In genomic region chr14:77714926-77715325, GRCh38 we compare ENCODE assay signal across 21 cellular contexts. TPM values are rescaled to one million over a fixed set of nuclear protein-coding genes. Genes with fewer than 3 reads are reported as not detected.
DNase-seq lines count a peak whose midpoint lies in the region; ATAC-seq lines count a peak whose summit lies in the region.
"Had no signal": no experiment of that assay in that cellular context is flagged by ENCODE, and none has a peak within 500 bp of the region (broad histone marks: within the 10 kb centered on the region; RNA-seq: fewer than 3 reads in every experiment).

No MANE protein-coding gene starts in this region.

- H3K36me3 Mint-ChIP-seq in CD4-positive, CD25-positive, alpha-beta regulatory T cell, result peaks cover 35% of the 10 kb centered on the region
- peaks cover 81% of the 10 kb centered on the region for H3K36me3 Mint-ChIP-seq in effector memory CD8-positive, alpha-beta T cell (ENCODE audit: insufficient read depth)

- no peaks in the 10 kb centered on the region for H3K9me3 ChIP-seq in CD4-positive, CD25-positive, alpha-beta regulatory T cell (ENCODE audit: control insufficient read depth in 2 of 2, low read length in 2 of 2)
- H3K9me3 ChIP-seq: esophagus muscularis mucosa, gastroesophageal sphincter, MG63, vagina had no signal

- no peak overlapping the region for H3K4me3 Mint-ChIP-seq in CD4-positive, CD25-positive, alpha-beta regulatory T cell
- H3K4me3 Mint-ChIP-seq in effector memory CD8-positive, alpha-beta T cell, result no peak overlapping the region
- H3K4me3 Mint-ChIP-seq: natural killer cell treated with Interleukin-12 subunit alpha and Interleukin-12 subunit beta and Interleukin-15 and Interleukin-18, amount 100 ng/mL, for 72 hours; T-helper 2 cell treated with Interferon-gamma antibody and Interleukin-4, amounts not matched to agents 5 μg/mL and 100 μg/mL, for 36 hours had no signal

- H3K27ac Mint-ChIP-seq in CD4-positive, CD25-positive, alpha-beta regulatory T cell, result peak overlapping the region in 2 of 3 donors; percentile 6 to 12
- peak overlapping the region; percentile 71 to 79 for H3K27ac Mint-ChIP-seq in effector memory CD8-positive, alpha-beta T cell
- H3K27ac Mint-ChIP-seq: natural killer cell treated with Interleukin-12 subunit alpha and Interleukin-12 subunit beta and Interleukin-15 and Interleukin-18, amount 100 ng/mL, for 72 hours; T-helper 2 cell treated with Interferon-gamma antibody and Interleukin-4, amounts not matched to agents 5 μg/mL and 100 μg/mL, for 36 hours had no signal

- no peaks in the 10 kb centered on the region for H3K27me3 Mint-ChIP-seq in CD4-positive, CD25-positive, alpha-beta regulatory T cell
- H3K27me3 Mint-ChIP-seq in effector memory CD8-positive, alpha-beta T cell, result no peaks in the 10 kb centered on the region
- H3K27me3 Mint-ChIP-seq: natural killer cell treated with Interleukin-12 subunit alpha and Interleukin-12 subunit beta and Interleukin-15 and Interleukin-18, amount 100 ng/mL, for 72 hours had no signal

- H3K4me1 Mint-ChIP-seq in CD4-positive, CD25-positive, alpha-beta regulatory T cell, result peaks cover 7 to 22% (median 16%) of the 10 kb centered on the region in 4 donors
- H3K4me1 Mint-ChIP-seq in effector memory CD8-positive, alpha-beta T cell (ENCODE audit: low read depth in 2 of 2), result peaks cover 2 to 10% of the 10 kb centered on the region in 2 donors

- no peaks in the 10 kb centered on the region for H3K9me3 Mint-ChIP-seq in CD4-positive, CD25-positive, alpha-beta regulatory T cell
- H3K9me3 Mint-ChIP-seq in effector memory CD8-positive, alpha-beta T cell, result no peaks in the 10 kb centered on the region
- H3K9me3 Mint-ChIP-seq: natural killer cell treated with Interleukin-12 subunit alpha and Interleukin-12 subunit beta and Interleukin-15 and Interleukin-18, amount 100 ng/mL, for 72 hours; T-helper 2 cell treated with Interferon-gamma antibody and Interleukin-4, amounts not matched to agents 5 μg/mL and 100 μg/mL, for 36 hours had no signal

- no peaks in the 10 kb centered on the region for H3K27me3 ChIP-seq in CD4-positive, CD25-positive, alpha-beta regulatory T cell (ENCODE audit: control insufficient read depth, insufficient read depth, low read length)
- H3K27me3 ChIP-seq: esophagus muscularis mucosa, gastroesophageal sphincter, MG63, vagina had no signal

- no peak overlapping the region for H3K4me3 ChIP-seq in CD4-positive, CD25-positive, alpha-beta regulatory T cell (ENCODE audit: low read depth, low read length)
- H3K4me3 ChIP-seq: esophagus muscularis mucosa, gastroesophageal sphincter, MG63, PC-9, vagina had no signal

- peaks cover 88% of the 10 kb centered on the region for H3K36me3 ChIP-seq in CD4-positive, CD25-positive, alpha-beta regulatory T cell (ENCODE audit: control insufficient read depth, insufficient read depth, low read length)

- peaks cover 2% of the 10 kb centered on the region for H3K4me1 ChIP-seq in CD4-positive, CD25-positive, alpha-beta regulatory T cell (ENCODE audit: control insufficient read depth, insufficient read depth, low read length, poor library complexity, severe bottlenecking)
- H3K4me1 ChIP-seq: parathyroid adenoma had no signal

- H3K27ac ChIP-seq in CD4-positive, CD25-positive, alpha-beta regulatory T cell (ENCODE audit: insufficient read depth, low read length, poor library complexity, severe bottlenecking), result no peak overlapping the region
- no peak overlapping the region for H3K27ac ChIP-seq in substantia nigra (ENCODE audit: low read depth, low read length, poor library complexity, severe bottlenecking)
- H3K27ac ChIP-seq: esophagus muscularis mucosa, gastroesophageal sphincter, parathyroid adenoma, PC-9, vagina had no signal

- ATAC-seq in activated CD4-positive, CD25-positive, alpha-beta regulatory T cell treated with anti-CD3 and anti-CD28 coated beads, Interleukin-2, amount 50 U/mL, for 24 hours, result peak; percentile 69 to 81
- no peak for ATAC-seq in CD4-positive, CD25-positive, alpha-beta regulatory T cell (ENCODE audit: low read depth in 2 of 2)
- ATAC-seq in effector memory CD8-positive, alpha-beta T cell (replicated peaks), result no peak
- no peak for ATAC-seq in HG03342 (IDR thresholded peaks at IDR 0.05; ENCODE audit: unreplicated experiment)
- ATAC-seq: gastroesophageal sphincter; left colon; natural killer cell treated with Interleukin-12 subunit alpha and Interleukin-12 subunit beta and Interleukin-15 and Interleukin-18, amount 100 ng/mL, for 72 hours; sciatic nerve had no signal

- DNase-seq in activated CD4-positive, CD25-positive, alpha-beta regulatory T cell treated with anti-CD3 and anti-CD28 coated beads, Interleukin-2, amount 50 U/mL, for 72 hours, result no peak
- DNase-seq in CD4-positive, CD25-positive, alpha-beta regulatory T cell, result no peak
- DNase-seq in MV-4-11 (lab: John Stamatoyannopoulos, UW), result peak; percentile 17
- no peak for DNase-seq in effector memory CD8-positive, alpha-beta T cell
- DNase-seq in substantia nigra (lab: John Stamatoyannopoulos, UW), result no peak
- DNase-seq in NCI-H748 (lab: John Stamatoyannopoulos, UW; ENCODE audit: unreplicated experiment), result no peak
- DNase-seq: activated CD4-positive, CD25-positive, alpha-beta regulatory T cell; aorta; left colon; MG63; NCI-H82; PC-9 had no signal

RNA-seq across cellular contexts. Expression of gene SLIRP, which starts 7.0 kb away (rescaled TPM):
- 34.0 TPM for total RNA-seq in CD4-positive, CD25-positive, alpha-beta regulatory T cell
- polyA plus RNA-seq in CD4-positive, CD25-positive, alpha-beta regulatory T cell, result 100 to 1,000 TPM; 286 to 330 (median 296) TPM

RNA-seq across cellular contexts. Expression of gene ALKBH1, which starts 7.1 kb away (rescaled TPM):
- 9.2 TPM for total RNA-seq in CD4-positive, CD25-positive, alpha-beta regulatory T cell
- 10 to 100 TPM in 1 of 4 donors, 1 to 10 TPM in 3; 7.2 to 10.1 (median 8.9) TPM for polyA plus RNA-seq in CD4-positive, CD25-positive, alpha-beta regulatory T cell

RNA-seq across cellular contexts. Expression of gene SNW1, which starts 46.0 kb away (rescaled TPM):
- total RNA-seq in CD4-positive, CD25-positive, alpha-beta regulatory T cell, result 102 TPM
- 10 to 100 TPM; 77.9 to 96.5 (median 81.2) TPM for polyA plus RNA-seq in CD4-positive, CD25-positive, alpha-beta regulatory T cell

Comparison
In these comparisons a context has a peak if more than half of its experiments do, and no peak if none do; other contexts are left out.
1. ATAC-seq: peak in activated CD4-positive, CD25-positive, alpha-beta regulatory T cell treated with anti-CD3 and anti-CD28 coated beads, Interleukin-2, amount 50 U/mL, for 24 hours (2 of 2); none in CD4-positive, CD25-positive, alpha-beta regulatory T cell (0 of 2), effector memory CD8-positive, alpha-beta T cell (single experiment) and HG03342 (single experiment).